Comparison of ENCODE assay signal across 22 cellular contexts in the genomic region with DNA sequence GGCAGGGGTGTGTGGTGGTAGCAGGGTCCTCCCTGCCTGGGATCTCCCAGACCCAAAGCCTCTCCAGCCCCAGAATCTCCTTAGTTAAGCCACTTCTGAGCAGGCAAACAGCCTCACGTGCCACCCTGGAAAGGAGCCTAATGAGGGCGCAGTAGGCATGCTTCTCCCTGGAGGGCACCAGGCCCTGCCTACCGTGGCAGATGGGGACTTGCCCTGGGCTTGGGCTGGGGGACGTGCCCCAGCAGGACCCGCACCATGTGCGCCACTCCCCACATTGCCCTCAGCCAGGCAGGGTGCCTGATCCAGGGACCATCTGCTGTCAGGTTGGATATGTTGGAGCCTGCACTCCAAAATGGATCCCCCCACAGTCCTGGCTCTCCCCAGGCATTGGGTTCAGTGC. TPM values are rescaled to one million over a fixed set of nuclear protein-coding genes. Genes with fewer than 3 reads are reported as not detected.
DNase-seq lines count a peak whose midpoint lies in the region; ATAC-seq, FAIRE-seq and TF ChIP-seq lines count a peak whose summit lies in the region.
"Had no signal": no experiment of that assay in that cellular context is flagged by ENCODE, and none has a peak within 500 bp of the region (broad histone marks: within the 10 kb centered on the region; RNA-seq: fewer than 3 reads in every experiment).

No MANE protein-coding gene starts in this region.

- H3K9me3 ChIP-seq in HepG2 (ENCODE audit: low read length) (no peaks in the 10 kb centered on the region), right lobe of liver (no peaks in the 10 kb centered on the region), WERI-Rb-1 (ENCODE audit: severe bottlenecking) (no peaks in the 10 kb centered on the region), ovary (no peaks in the 10 kb centered on the region)

- H3K4me3 Mint-ChIP-seq in glutamatergic neuron (ENCODE audit: unreplicated experiment): no peak overlapping the region
- H3K4me3 Mint-ChIP-seq: HFFc6 had no signal

- no peaks in the 10 kb centered on the region for H4K20me1 ChIP-seq in HepG2 (ENCODE audit: insufficient read depth, low read length)

- peaks cover 4% of the 10 kb centered on the region for H3K4me1 Mint-ChIP-seq in glutamatergic neuron (ENCODE audit: low read depth, unreplicated experiment)

- CTCF ChIA-PET in HepG2 (lab: Yijun Ruan, JAX; ENCODE audit: low intra/inter-chr PET ratio, low total read pairs): no interaction called here

- TF ChIP-seq POLR2A in HepG2 (IDR thresholded peaks at IDR 0.05; ENCODE audit: insufficient read depth in 1 of 2, low read depth in 2 of 2, low read length in 2 of 2): no peak
- no peak for TF ChIP-seq POLR2A in right lobe of liver (IDR thresholded peaks at IDR 0.05)
- no peak for TF ChIP-seq POLR2A in ovary (IDR thresholded peaks at IDR 0.05)

- DNase-seq in HepG2 (ENCODE audit: low spot score) (no peak), right lobe of liver (no peak), WERI-Rb-1 (peak; percentile 28), glutamatergic neuron (no peak), ovary (no peak), SW480 (ENCODE audit: low spot score) (no peak)
- DNase-seq: C1 segment of cervical spinal cord, DMS79, GOT3, HFFc6, KG1, MG63, NCI-H1092 treated with DMSO at 0.1 percent for 48 hours, NCI-H187 treated with DMSO at 0.1 percent for 48 hours, NCI-H510A treated with DMSO at 0.1 percent for 48 hours, PC-3 had no signal

- no peak for FAIRE-seq in HepG2 (lab: Jason Lieb, UNC)
- FAIRE-seq: GM12891 had no signal

- peaks cover 2% of the 10 kb centered on the region for H3K27me3 Mint-ChIP-seq in glutamatergic neuron (ENCODE audit: unreplicated experiment)

- H3K36me3 Mint-ChIP-seq in glutamatergic neuron (ENCODE audit: unreplicated experiment): peaks cover 6% of the 10 kb centered on the region

- no peak overlapping the region for H3K9ac ChIP-seq in HepG2 (ENCODE audit: insufficient read depth, low read depth, low read length)

- peak overlapping the region; percentile 48 for H3K27ac Mint-ChIP-seq in glutamatergic neuron (ENCODE audit: unreplicated experiment)
- H3K27ac Mint-ChIP-seq: HFFc6 had no signal

- H3K27me3 ChIP-seq in HepG2 (ENCODE audit: control insufficient read depth in 1 of 2, insufficient read depth in 2 of 2, low read length in 2 of 2): no peaks in the 10 kb centered on the region
- no peaks in the 10 kb centered on the region for H3K27me3 ChIP-seq in right lobe of liver
- H3K27me3 ChIP-seq in WERI-Rb-1 (ENCODE audit: insufficient read depth, low read depth, severe bottlenecking): no peaks in the 10 kb centered on the region
- no peaks in the 10 kb centered on the region for H3K27me3 ChIP-seq in ovary
- H3K27me3 ChIP-seq: MG63 had no signal

- no TSS peak for BruUV-seq in HepG2 (replicated peaks; lab: Mats Ljungman, UMichigan)

- no peaks in the 10 kb centered on the region for H3K9me3 Mint-ChIP-seq in glutamatergic neuron (ENCODE audit: unreplicated experiment)

- POLR2A ChIA-PET in HepG2 (lab: Yijun Ruan, JAX): interaction anchor here (0.7 to 2.1 kb wide), 3 partner anchors 8 to 21 kb away, joined by 3 to 10 read pairs (median 3); a partner anchor contains a TSS

- H2AFZ ChIP-seq in HepG2 (ENCODE audit: low read length): no peak overlapping the region

- in situ Hi-C loops in HepG2 (cut with HindIII; ENCODE audit: extremely low pct_ligation_motif_present, low pct_unique_long_range_greater_than_20kb): no loop called here

- H3K79me2 ChIP-seq in HepG2 (ENCODE audit: insufficient read depth, low read length): peaks cover 28% of the 10 kb centered on the region

- TF ChIP-seq CTCF in HepG2 (CRISPR knock-in tag; IDR thresholded peaks at IDR 0.05): no peak
- TF ChIP-seq CTCF in right lobe of liver (IDR thresholded peaks at IDR 0.05): no peak
- no peak for TF ChIP-seq CTCF in WERI-Rb-1 (IDR thresholded peaks at IDR 0.05; ENCODE audit: low read depth, low read length)
- no peak for TF ChIP-seq CTCF in glutamatergic neuron (IDR thresholded peaks at IDR 0.05; ENCODE audit: partially characterized antibody, unreplicated experiment)
- no peak for TF ChIP-seq CTCF in ovary (IDR thresholded peaks at IDR 0.05)

- 95% methylated on average over 4 of the region's 6 CpGs for WGBS in HepG2 (ENCODE audit: low lambda C conversion rate)
- 80% methylated on average over 2 of the region's 6 CpGs for WGBS in right lobe of liver (ENCODE audit: insufficient coverage, low coverage, low lambda C conversion rate, missing lambda C conversion rate)
- WGBS in ovary, 3 donors: 83 to 95% (median 90%) methylated on average over 4 to 6 of the region's 6 CpGs

- H3K4me1 ChIP-seq in HepG2 (ENCODE audit: insufficient read depth, low read length) (peaks cover 36% of the 10 kb centered on the region), right lobe of liver (peaks cover 0 to 51% (median 13%) of the 10 kb centered on the region in 4 donors), ovary (ENCODE audit: insufficient read depth) (peaks cover 3% of the 10 kb centered on the region)

- ATAC-seq in HepG2 (no peak), right lobe of liver (no peak), HG03045 (IDR thresholded peaks at IDR 0.05; ENCODE audit: unreplicated experiment) (no peak), GM18502 (IDR thresholded peaks at IDR 0.05; ENCODE audit: poor library complexity, unreplicated experiment) (no peak)
- ATAC-seq: PC-3 had no signal

- no peak for TF ChIP-seq RAD21 in HepG2 (CRISPR knock-in tag; IDR thresholded peaks at IDR 0.05)

- intact Hi-C loops in HepG2 (cut with micrococcal nuclease; ENCODE audit: unreplicated experiment) (no loop called here), right lobe of liver (cut with DNase I) (no loop called here), ovary (cut with DNase I) (no loop called here)

- H3K4me3 ChIP-seq in HepG2 (replicated peaks in 1 of 3; ENCODE audit: insufficient read depth in 1 of 3, low read depth in 2 of 3, low read length in 3 of 3) (no peak overlapping the region), right lobe of liver (no peak overlapping the region), WERI-Rb-1 (ENCODE audit: low read depth, low read length) (no peak overlapping the region), ovary (no peak overlapping the region)
- H3K4me3 ChIP-seq: MG63, SK-N-MC had no signal

- H3K36me3 ChIP-seq in HepG2 (replicated peaks in 1 of 2; ENCODE audit: control insufficient read depth in 1 of 2, insufficient read depth in 2 of 2, low read length in 2 of 2): peaks cover 20 to 73% of the 10 kb centered on the region in 2 experiments
- no peaks in the 10 kb centered on the region for H3K36me3 ChIP-seq in right lobe of liver
- H3K36me3 ChIP-seq in WERI-Rb-1: no peaks in the 10 kb centered on the region
- no peaks in the 10 kb centered on the region for H3K36me3 ChIP-seq in ovary
- H3K36me3 ChIP-seq: MG63 had no signal

- no peak for TF ChIP-seq EP300 in HepG2 (IDR thresholded peaks at IDR 0.05; ENCODE audit: low read depth in 2 of 2, low read length in 2 of 2)
- no peak for TF ChIP-seq EP300 in HepG2 (CRISPR knock-in tag; IDR thresholded peaks at IDR 0.05; ENCODE audit: borderline replicate concordance)
- TF ChIP-seq EP300 in ovary (IDR thresholded peaks at IDR 0.05): no peak

- H3K27ac ChIP-seq in HepG2 (ENCODE audit: extremely low read length, insufficient read depth, low read length) (peak overlapping the region; percentile 84), right lobe of liver (no peak overlapping the region), WERI-Rb-1 (peak overlapping the region; percentile 48), ovary (no peak overlapping the region)
- H3K27ac ChIP-seq: SK-N-MC had no signal

- no peak overlapping the region for H3K4me2 ChIP-seq in HepG2 (ENCODE audit: low read depth, low read length)

RNA-seq across cellular contexts. Expression of a gene that starts 14.2 kb away (rescaled TPM):
- total RNA-seq in HepG2 (2016; rRNA removed; fragmentation: Illumina TruSeq; extraction: Trizol) (14.0 and 18.6 TPM in 2 replicates), right lobe of liver (10 to 100 TPM; 10.1 to 41.7 (median 21.5) TPM), glutamatergic neuron (ENCODE audit: unreplicated experiment) (2.0 TPM), ovary (1 to 10 TPM; 2.1 to 5.1 (median 2.6) TPM)
- 3.1 and 3.2 TPM in 2 replicates for total RNA-seq in HepG2 (2016; cell fraction: cytosol; rRNA removed; fragmentation: Illumina TruSeq; extraction: Trizol; ENCODE audit: low read depth)
- total RNA-seq in HepG2 (2016; cell fraction: insoluble cytoplasmic fraction; rRNA removed; fragmentation: Illumina TruSeq; extraction: Trizol): 11.3 and 19.1 TPM in 2 replicates
- 8.0 and 8.1 TPM in 2 replicates for total RNA-seq in HepG2 (2016; cell fraction: membrane; rRNA removed; fragmentation: Illumina TruSeq; extraction: Trizol)
- 19.9 and 21.9 TPM in 2 replicates for total RNA-seq in HepG2 (2016; cell fraction: nucleus; rRNA removed; fragmentation: Illumina TruSeq; extraction: Trizol)
- polyA plus RNA-seq in HepG2 (2011; rRNA removed) (13.7 and 21.2 TPM in 2 replicates), ovary (1 to 10 TPM in 1 of 2 donors, under 1 TPM in 1; 0.93 to 1.3 TPM)
- polyA plus RNA-seq in HepG2 (2011; cell fraction: cytosol; rRNA removed): 9.8 and 12.5 TPM in 2 replicates
- 62.7 and 63.6 TPM in 2 replicates for polyA plus RNA-seq in HepG2 (2011; cell fraction: nucleus; rRNA removed)
- polyA plus RNA-seq in HepG2 (2012): 9.6 and 14.4 TPM in 2 replicates
- 1.4 and 1.5 TPM in 2 replicates for polyA plus RNA-seq in HepG2 (2016; cell fraction: cytosol; fragmentation: Illumina TruSeq; extraction: Trizol; ENCODE audit: low read depth)
- polyA plus RNA-seq in HepG2 (2016; cell fraction: insoluble cytoplasmic fraction; fragmentation: Illumina TruSeq; extraction: Trizol; ENCODE audit: low read depth): 10.4 and 12.3 TPM in 2 replicates
- 4.1 and 4.4 TPM in 2 replicates for polyA plus RNA-seq in HepG2 (2016; cell fraction: membrane; fragmentation: Illumina TruSeq; extraction: Trizol; ENCODE audit: low read depth)
- polyA plus RNA-seq in HepG2 (2016; cell fraction: nucleus; fragmentation: Illumina TruSeq; extraction: Trizol; ENCODE audit: insufficient read depth, low read depth): 43.0 and 45.0 TPM in 2 replicates
- 18.2 and 34.3 TPM in 2 replicates for polyA minus RNA-seq in HepG2 (2011; rRNA and poly(A)+ RNA removed; ENCODE audit: low replicate concordance)
- 14.7 and 14.9 TPM in 2 replicates for polyA minus RNA-seq in HepG2 (2011; cell fraction: cytosol; rRNA and poly(A)+ RNA removed)
- polyA minus RNA-seq in HepG2 (2011; cell fraction: nucleus; rRNA and poly(A)+ RNA removed): 24.2 and 25.2 TPM in 2 replicates

RNA-seq across cellular contexts. Expression of a gene that starts 38.4 kb away (rescaled TPM):
- total RNA-seq in HepG2 (2016; rRNA removed; fragmentation: Illumina TruSeq; extraction: Trizol): not detected in 2 replicates
- not detected in 2 replicates for total RNA-seq in HepG2 (2016; cell fraction: cytosol; rRNA removed; fragmentation: Illumina TruSeq; extraction: Trizol; ENCODE audit: low read depth)
- 0.04 TPM in 1 of 2 replicates, not detected in the other for total RNA-seq in HepG2 (2016; cell fraction: insoluble cytoplasmic fraction; rRNA removed; fragmentation: Illumina TruSeq; extraction: Trizol)
- not detected in 2 replicates for total RNA-seq in HepG2 (2016; cell fraction: membrane; rRNA removed; fragmentation: Illumina TruSeq; extraction: Trizol)
- total RNA-seq in HepG2 (2016; cell fraction: nucleus; rRNA removed; fragmentation: Illumina TruSeq; extraction: Trizol): not detected in 2 replicates
- 0.05 and 0.07 TPM in 2 replicates for polyA plus RNA-seq in HepG2 (2011; rRNA removed)
- polyA plus RNA-seq in HepG2 (2011; cell fraction: cytosol; rRNA removed): 0.03 TPM in 2 replicates
- polyA plus RNA-seq in HepG2 (2011; cell fraction: nucleus; rRNA removed): 0.23 and 0.38 TPM in 2 replicates
- 0.08 and 0.11 TPM in 2 replicates for polyA plus RNA-seq in HepG2 (2012)
- not detected in 2 replicates for polyA plus RNA-seq in HepG2 (2016; cell fraction: cytosol; fragmentation: Illumina TruSeq; extraction: Trizol; ENCODE audit: low read depth)
- polyA plus RNA-seq in HepG2 (2016; cell fraction: insoluble cytoplasmic fraction; fragmentation: Illumina TruSeq; extraction: Trizol; ENCODE audit: low read depth): not detected in 2 replicates
- polyA plus RNA-seq in HepG2 (2016; cell fraction: membrane; fragmentation: Illumina TruSeq; extraction: Trizol; ENCODE audit: low read depth): not detected in 2 replicates
- polyA plus RNA-seq in HepG2 (2016; cell fraction: nucleus; fragmentation: Illumina TruSeq; extraction: Trizol; ENCODE audit: insufficient read depth, low read depth): not detected in 2 replicates
- 0.09 and 0.24 TPM in 2 replicates for polyA minus RNA-seq in HepG2 (2011; rRNA and poly(A)+ RNA removed; ENCODE audit: low replicate concordance)
- not detected in 2 replicates for polyA minus RNA-seq in HepG2 (2011; cell fraction: cytosol; rRNA and poly(A)+ RNA removed)
- 0.25 and 0.39 TPM in 2 replicates for polyA minus RNA-seq in HepG2 (2011; cell fraction: nucleus; rRNA and poly(A)+ RNA removed)
- total RNA-seq in right lobe of liver: under 1 TPM in 2 of 6 experiments, not detected in 4; 0.07 to 0.14 TPM
- total RNA-seq in glutamatergic neuron (ENCODE audit: unreplicated experiment): not detected
- total RNA-seq in ovary: under 1 TPM in 3 of 7 donors, not detected in 4; 0.05 to 0.38 (median 0.12) TPM
- under 1 TPM in 1 of 2 donors, not detected in 1; 0.18 TPM for polyA plus RNA-seq in ovary
- total RNA-seq: A172, G401, HFFc6, PC-3 had no signal

RNA-seq across cellular contexts. Expression of a gene that starts 56.4 kb away (rescaled TPM):
- total RNA-seq in HepG2 (2016; rRNA removed; fragmentation: Illumina TruSeq; extraction: Trizol): 0.77 and 0.90 TPM in 2 replicates
- 0.10 and 0.35 TPM in 2 replicates for total RNA-seq in HepG2 (2016; cell fraction: cytosol; rRNA removed; fragmentation: Illumina TruSeq; extraction: Trizol; ENCODE audit: low read depth)
- total RNA-seq in HepG2 (2016; cell fraction: insoluble cytoplasmic fraction; rRNA removed; fragmentation: Illumina TruSeq; extraction: Trizol): 0.76 and 1.1 TPM in 2 replicates
- total RNA-seq in HepG2 (2016; cell fraction: membrane; rRNA removed; fragmentation: Illumina TruSeq; extraction: Trizol): 0.31 and 0.69 TPM in 2 replicates
- total RNA-seq in HepG2 (2016; cell fraction: nucleus; rRNA removed; fragmentation: Illumina TruSeq; extraction: Trizol): 0.31 and 0.60 TPM in 2 replicates
- 1.6 and 1.7 TPM in 2 replicates for polyA plus RNA-seq in HepG2 (2011; rRNA removed)
- polyA plus RNA-seq in HepG2 (2011; cell fraction: cytosol; rRNA removed): 0.79 and 2.2 TPM in 2 replicates
- 1.8 and 2.6 TPM in 2 replicates for polyA plus RNA-seq in HepG2 (2011; cell fraction: nucleus; rRNA removed)
- 0.37 and 0.85 TPM in 2 replicates for polyA plus RNA-seq in HepG2 (2012)
- 0.12 and 0.14 TPM in 2 replicates for polyA plus RNA-seq in HepG2 (2016; cell fraction: cytosol; fragmentation: Illumina TruSeq; extraction: Trizol; ENCODE audit: low read depth)
- polyA plus RNA-seq in HepG2 (2016; cell fraction: insoluble cytoplasmic fraction; fragmentation: Illumina TruSeq; extraction: Trizol; ENCODE audit: low read depth): 0.44 and 0.88 TPM in 2 replicates
- 0.29 and 0.35 TPM in 2 replicates for polyA plus RNA-seq in HepG2 (2016; cell fraction: membrane; fragmentation: Illumina TruSeq; extraction: Trizol; ENCODE audit: low read depth)
- polyA plus RNA-seq in HepG2 (2016; cell fraction: nucleus; fragmentation: Illumina TruSeq; extraction: Trizol; ENCODE audit: insufficient read depth, low read depth): 1.00 and 1.2 TPM in 2 replicates
- 0.16 and 2.7 TPM in 2 replicates for polyA minus RNA-seq in HepG2 (2011; rRNA and poly(A)+ RNA removed; ENCODE audit: low replicate concordance)
- 0.49 and 0.79 TPM in 2 replicates for polyA minus RNA-seq in HepG2 (2011; cell fraction: cytosol; rRNA and poly(A)+ RNA removed)
- polyA minus RNA-seq in HepG2 (2011; cell fraction: nucleus; rRNA and poly(A)+ RNA removed): 0.75 and 0.90 TPM in 2 replicates
- total RNA-seq in right lobe of liver: 1 to 10 TPM; 2.6 to 6.1 (median 4.2) TPM
- total RNA-seq in glutamatergic neuron (ENCODE audit: unreplicated experiment): 0.64 TPM
- 1 to 10 TPM in 6 of 7 donors, under 1 TPM in 1; 0.61 to 5.7 (median 2.5) TPM for total RNA-seq in ovary
- 1 to 10 TPM; 1.9 to 7.2 TPM for polyA plus RNA-seq in ovary
- total RNA-seq: A172, PC-3 had no signal

Comparison
In these comparisons a context has a peak if more than half of its experiments do, and no peak if none do; other contexts are left out.
1. H3K27ac ChIP-seq: peak in HepG2 (single experiment) and WERI-Rb-1 (single experiment); none in right lobe of liver (0 of 3) and ovary (0 of 2).